14 cellular contexts compared by ENCODE assay signal in the genomic region with DNA sequence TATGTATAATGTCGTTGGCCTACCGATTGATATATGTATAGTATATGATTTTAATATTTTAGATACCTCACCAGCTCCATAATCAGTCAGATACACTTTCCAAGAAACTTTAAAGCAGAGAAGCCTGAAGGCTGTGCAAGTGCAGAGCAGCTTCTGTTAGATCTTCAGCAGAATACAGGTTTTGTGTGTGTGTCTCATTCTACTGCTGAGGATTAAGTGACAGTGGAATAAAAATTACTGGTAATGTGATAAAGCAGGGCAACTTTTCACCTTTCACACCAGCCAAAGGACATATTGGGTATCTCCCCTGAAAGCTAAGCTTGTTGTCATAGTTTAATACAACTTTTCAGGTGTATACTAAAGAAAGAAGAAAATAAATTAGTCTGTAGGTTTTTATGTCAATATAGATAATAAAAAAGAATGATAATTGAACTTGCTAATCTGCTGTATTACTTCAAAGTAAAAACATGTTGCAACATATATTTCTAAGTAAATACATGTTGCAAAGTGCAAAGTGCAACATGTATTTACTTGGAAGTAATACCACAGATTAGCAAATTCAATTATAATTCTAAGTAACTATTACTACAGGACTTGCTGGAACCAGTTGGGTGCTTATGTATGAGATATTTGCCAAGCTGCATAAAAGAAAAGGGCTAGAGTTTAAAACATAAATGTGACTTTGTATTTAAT.
A peak's percentile ranks its signal among the peaks of the same experiment; 100 is the strongest.
DNase-seq lines count a peak whose midpoint lies in the region; ATAC-seq and TF ChIP-seq lines count a peak whose summit lies in the region.
"Had no signal": no experiment of that assay in that cellular context is flagged by ENCODE, and none has a peak within 500 bp of the region (broad histone marks: within the 10 kb centered on the region; RNA-seq: fewer than 3 reads in every experiment).

No MANE protein-coding gene starts in this region.

- H3K36me3 Mint-ChIP-seq in activated naive CD8-positive, alpha-beta T cell treated with anti-CD3 and anti-CD28 coated beads for 36 hours = peaks cover 11% of the 10 kb centered on the region

- H3K9ac ChIP-seq in liver (ENCODE audit: low read depth in 1 of 2, low read length in 2 of 2) (no peak overlapping the region), subcutaneous abdominal adipose tissue (ENCODE audit: low read length in 5 of 5) (no peak overlapping the region)
- H3K9ac ChIP-seq: BLaER1 treated with 17β-estradiol and CSF1 and Interleukin-3, amounts not matched to agents 10 nM and 100 nM had no signal

- TF ChIP-seq POLR2A in body of pancreas (IDR thresholded peaks at IDR 0.05) = no peak

- H3K4me1 Mint-ChIP-seq in activated naive CD8-positive, alpha-beta T cell treated with anti-CD3 and anti-CD28 coated beads for 36 hours = peaks cover 5% of the 10 kb centered on the region
- H3K4me1 Mint-ChIP-seq: B cell, H9 had no signal

- H3K27ac ChIP-seq in body of pancreas (peak overlapping the region in 3 of 4 donors; percentile 18 to 63 (median 59)), liver (ENCODE audit: low read depth in 1 of 2, low read length in 2 of 2) (no peak overlapping the region), subcutaneous abdominal adipose tissue (ENCODE audit: low read depth, low read length) (peak overlapping the region; percentile 32), left ventricle myocardium inferior (replicated peaks) (no peak overlapping the region)
- H3K27ac ChIP-seq: BLaER1 treated with 17β-estradiol and CSF1 and Interleukin-3, amounts not matched to agents 10 nM and 100 nM had no signal

- WGBS in body of pancreas, 2 donors = 17 to 51% methylated on average over 2 of the region's 2 CpGs
- 80% methylated on average over 2 of the region's 2 CpGs for WGBS in liver

- DNase-seq in body of pancreas (no peak), left ventricle myocardium inferior (no peak)
- DNase-seq in activated naive CD8-positive, alpha-beta T cell treated with anti-CD3 and anti-CD28 coated beads for 36 hours = no peak
- DNase-seq: Calu3; CD8-positive, alpha-beta T cell; DMS79 treated with DMSO at 0.1 percent for 48 hours; GF-D8; H9 had no signal

- H3K9me3 Mint-ChIP-seq in activated naive CD8-positive, alpha-beta T cell treated with anti-CD3 and anti-CD28 coated beads for 36 hours = no peaks in the 10 kb centered on the region
- H3K9me3 Mint-ChIP-seq: CD8-positive, alpha-beta T cell; H9 had no signal

- TF ChIP-seq RAD21 in liver (IDR thresholded peaks at IDR 0.05) = peak; percentile 29 to 48

- no peaks in the 10 kb centered on the region for H3K27me3 Mint-ChIP-seq in activated naive CD8-positive, alpha-beta T cell treated with anti-CD3 and anti-CD28 coated beads for 36 hours
- H3K27me3 Mint-ChIP-seq: B cell had no signal

- no peak for TF ChIP-seq CTCF in body of pancreas (IDR thresholded peaks at IDR 0.05)
- TF ChIP-seq CTCF in liver (IDR thresholded peaks at IDR 0.05; ENCODE audit: low read depth, low read length, missing input control) = no peak
- TF ChIP-seq CTCF in left ventricle myocardium inferior (IDR thresholded peaks at IDR 0.05; ENCODE audit: borderline replicate concordance) = no peak

- H3K27ac Mint-ChIP-seq in activated naive CD8-positive, alpha-beta T cell treated with anti-CD3 and anti-CD28 coated beads for 36 hours = no peak overlapping the region
- H3K27ac Mint-ChIP-seq: B cell; CD8-positive, alpha-beta T cell; H9 had no signal

- ATAC-seq in body of pancreas (peak; percentile 78), esophagus mucosa (peak; percentile 88), HG03196 (IDR thresholded peaks at IDR 0.05; ENCODE audit: unreplicated experiment) (no peak)
- ATAC-seq: CD8-positive, alpha-beta T cell had no signal

- no peak overlapping the region for H3K4me3 ChIP-seq in body of pancreas
- H3K4me3 ChIP-seq in liver (ENCODE audit: low read depth in 1 of 3, low read length in 3 of 3) = no peak overlapping the region
- no peak overlapping the region for H3K4me3 ChIP-seq in subcutaneous abdominal adipose tissue (ENCODE audit: low read depth in 1 of 5, low read length in 5 of 5)
- H3K4me3 ChIP-seq in left ventricle myocardium inferior = no peak overlapping the region
- H3K4me3 ChIP-seq: BLaER1 treated with 17β-estradiol and CSF1 and Interleukin-3, amounts not matched to agents 10 nM and 100 nM had no signal

- H3K27me3 ChIP-seq in body of pancreas (no peaks in the 10 kb centered on the region), liver (ENCODE audit: control insufficient read depth in 4 of 4, insufficient read depth in 4 of 4, low read length in 3 of 4) (no peaks in the 10 kb centered on the region), subcutaneous abdominal adipose tissue (ENCODE audit: control insufficient read depth in 5 of 5, insufficient read depth in 4 of 5, low read length in 5 of 5) (no peaks in the 10 kb centered on the region), left ventricle myocardium inferior (ENCODE audit: low read depth) (no peaks in the 10 kb centered on the region)
- H3K27me3 ChIP-seq: BLaER1 treated with 17β-estradiol and CSF1 and Interleukin-3, amounts not matched to agents 10 nM and 100 nM had no signal

- H3K36me3 ChIP-seq in body of pancreas (replicated peaks in 1 of 2; ENCODE audit: insufficient read depth in 1 of 2, low read depth in 2 of 2) (no peaks in the 10 kb centered on the region), liver (ENCODE audit: control insufficient read depth in 4 of 4, insufficient read depth in 3 of 4, low read depth in 1 of 4, low read length in 3 of 4) (no peaks in the 10 kb centered on the region), subcutaneous abdominal adipose tissue (ENCODE audit: control insufficient read depth in 5 of 5, insufficient read depth in 5 of 5, low read length in 5 of 5) (peaks cover 0 to 4% (median 0%) of the 10 kb centered on the region in 5 donors), left ventricle myocardium inferior (no peaks in the 10 kb centered on the region)

- no peaks in the 10 kb centered on the region for H3K9me3 ChIP-seq in body of pancreas
- no peaks in the 10 kb centered on the region for H3K9me3 ChIP-seq in liver (ENCODE audit: control insufficient read depth in 4 of 4, low read length in 3 of 4)
- H3K9me3 ChIP-seq in subcutaneous abdominal adipose tissue (ENCODE audit: control insufficient read depth in 5 of 5, low read length in 5 of 5) = no peaks in the 10 kb centered on the region
- H3K9me3 ChIP-seq in left ventricle myocardium inferior (replicated peaks) = no peaks in the 10 kb centered on the region
- H3K9me3 ChIP-seq: BLaER1 treated with 17β-estradiol and CSF1 and Interleukin-3, amounts not matched to agents 10 nM and 100 nM had no signal

- H3K4me1 ChIP-seq in body of pancreas = peaks cover 27% of the 10 kb centered on the region
- H3K4me1 ChIP-seq in liver (ENCODE audit: control insufficient read depth in 4 of 4, insufficient read depth in 4 of 4, low read length in 3 of 4) = peaks cover 3 to 13% (median 8%) of the 10 kb centered on the region in 4 donors
- peaks cover 0 to 29% (median 0%) of the 10 kb centered on the region in 5 donors for H3K4me1 ChIP-seq in subcutaneous abdominal adipose tissue (ENCODE audit: control insufficient read depth in 5 of 5, insufficient read depth in 5 of 5, low read length in 5 of 5)
- H3K4me1 ChIP-seq in left ventricle myocardium inferior = peaks cover 39% of the 10 kb centered on the region
- H3K4me1 ChIP-seq: BLaER1 treated with 17β-estradiol and CSF1 and Interleukin-3, amounts not matched to agents 10 nM and 100 nM had no signal

- intact Hi-C loops in body of pancreas (cut with DNase I) (no loop called here), left ventricle myocardium inferior (cut with micrococcal nuclease) (no loop called here)

- H3K4me3 Mint-ChIP-seq in activated naive CD8-positive, alpha-beta T cell treated with anti-CD3 and anti-CD28 coated beads for 36 hours = no peak overlapping the region
- H3K4me3 Mint-ChIP-seq: B cell; CD8-positive, alpha-beta T cell; H9 had no signal

TF ChIP-seq in liver, 16 proteins besides CTCF, POLR2A, EP300 and RAD21:
- TF ChIP-seq FOXA2 (IDR thresholded peaks at IDR 0.05) = peak; percentile 87
- no peak for TF ChIP-seq TAF1 (conservative IDR thresholded peaks at IDR 0.05)
- TF ChIP-seq HNF4A (conservative IDR thresholded peaks at IDR 0.05) = peak; percentile 92 to 96
- no peak for TF ChIP-seq YY1 (IDR thresholded peaks at IDR 0.05)
- peak; percentile 67 to 72 for TF ChIP-seq RXRA (IDR thresholded peaks at IDR 0.05)
- TF ChIP-seq EGR1 (IDR thresholded peaks at IDR 0.05; ENCODE audit: low read depth in 2 of 2) = peak in 1 of 2 donors; percentile 18
- TF ChIP-seq JUND (IDR thresholded peaks at IDR 0.05) = peak; percentile 56 to 62
- TF ChIP-seq, protein P1, sequence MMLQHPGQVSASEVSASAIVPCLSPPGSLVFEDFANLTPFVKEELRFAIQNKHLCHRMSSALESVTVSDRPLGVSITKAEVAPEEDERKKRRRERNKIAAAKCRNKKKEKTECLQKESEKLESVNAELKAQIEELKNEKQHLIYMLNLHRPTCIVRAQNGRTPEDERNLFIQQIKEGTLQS (IDR thresholded peaks at IDR 0.05) = peak; percentile 40
- peak; percentile 82 for TF ChIP-seq HNF4G (IDR thresholded peaks at IDR 0.05)
- peak; percentile 70 for TF ChIP-seq SP1 (IDR thresholded peaks at IDR 0.05)
- TF ChIP-seq REST (IDR thresholded peaks at IDR 0.05) = peak; percentile 57
TF ChIP-seq in liver: peak in this region for 9.

Comparison
In these comparisons a context has a peak if more than half of its experiments do, and no peak if none do; other contexts are left out.
1. H3K27ac ChIP-seq: peak in body of pancreas (3 of 4) and subcutaneous abdominal adipose tissue (single experiment); none in liver (0 of 2) and left ventricle myocardium inferior (single experiment).